ENCODE assay signal across 1 cellular context in the genomic region with DNA sequence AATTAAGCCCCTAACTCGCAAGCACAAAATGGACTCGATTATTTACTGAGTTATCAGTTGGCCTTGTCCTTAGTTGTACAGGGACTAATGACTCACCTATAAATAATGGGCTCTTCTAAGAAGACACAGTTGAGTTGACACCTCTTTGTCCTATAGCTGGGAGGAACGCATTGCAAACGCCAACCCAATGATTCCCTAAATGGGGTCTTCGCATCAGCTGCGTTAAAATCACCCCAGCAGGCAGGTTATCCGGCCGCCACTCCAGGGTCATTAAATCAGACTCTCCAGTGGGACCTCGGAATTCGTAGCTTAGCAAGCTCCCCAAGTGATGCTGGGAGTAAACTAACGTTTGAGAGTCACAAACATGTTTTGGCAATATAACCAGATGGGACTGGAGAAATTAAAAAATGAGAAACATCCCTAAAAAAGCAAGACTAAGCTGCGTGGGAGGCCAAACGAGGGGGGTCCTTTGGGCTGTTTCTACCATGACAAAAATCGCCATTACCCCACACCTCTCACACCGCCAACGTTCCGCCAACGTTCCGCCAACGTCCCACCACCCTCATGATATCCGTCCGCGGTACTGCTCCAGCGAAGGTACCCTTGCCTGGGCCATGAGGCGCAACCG.
A peak's percentile ranks its signal among the peaks of the same experiment; 100 is the strongest.
TF ChIP-seq lines count a peak whose summit lies in the region.

No MANE protein-coding gene starts in this region.

TF ChIP-seq in HepG2, 621 proteins besides CTCF, POLR2A, EP300 and RAD21 (continued from another document):
- TF ChIP-seq, protein P1, sequence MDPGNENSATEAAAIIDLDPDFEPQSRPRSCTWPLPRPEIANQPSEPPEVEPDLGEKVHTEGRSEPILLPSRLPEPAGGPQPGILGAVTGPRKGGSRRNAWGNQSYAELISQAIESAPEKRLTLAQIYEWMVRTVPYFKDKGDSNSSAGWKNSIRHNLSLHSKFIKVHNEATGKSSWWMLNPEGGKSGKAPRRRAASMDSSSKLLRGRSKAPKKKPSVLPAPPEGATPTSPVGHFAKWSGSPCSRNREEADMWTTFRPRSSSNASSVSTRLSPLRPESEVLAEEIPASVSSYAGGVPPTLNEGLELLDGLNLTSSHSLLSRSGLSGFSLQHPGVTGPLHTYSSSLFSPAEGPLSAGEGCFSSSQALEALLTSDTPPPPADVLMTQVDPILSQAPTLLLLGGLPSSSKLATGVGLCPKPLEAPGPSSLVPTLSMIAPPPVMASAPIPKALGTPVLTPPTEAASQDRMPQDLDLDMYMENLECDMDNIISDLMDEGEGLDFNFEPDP (CRISPR knock-in tag; conservative IDR thresholded peaks at IDR 0.05): peak; percentile 96; the same call in 1 of the 2 replicates
- TF ChIP-seq DPF2 (CRISPR knock-in tag; IDR thresholded peaks at IDR 0.05; ENCODE audit: borderline replicate concordance, low read depth) (no peak), POGZ (CRISPR knock-in tag; IDR thresholded peaks at IDR 0.05) (no peak), SP2 (CRISPR knock-in tag; IDR thresholded peaks at IDR 0.05) (no peak)
